ENCODE assay signal across 1 cellular context in the genomic region with DNA sequence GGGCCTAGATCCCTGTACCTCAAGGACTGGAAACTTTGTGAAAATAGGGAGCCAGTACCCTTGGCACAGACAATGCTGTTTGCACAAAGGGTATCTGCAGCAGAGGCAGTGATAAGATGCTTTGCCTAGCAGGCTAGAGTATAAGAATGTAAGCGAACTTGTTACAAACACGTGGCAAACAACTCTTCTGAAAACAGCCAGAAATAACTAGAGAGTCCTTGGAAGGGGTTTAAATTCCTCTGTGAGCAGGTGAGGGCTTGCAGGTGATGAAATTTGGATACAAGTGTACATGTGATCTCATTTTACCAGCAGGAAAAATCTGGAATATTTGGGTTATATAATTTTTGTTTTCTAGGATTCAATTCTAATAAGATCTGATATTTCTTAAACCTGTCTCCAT.
TF ChIP-seq lines count a peak whose summit lies in the region.

No MANE protein-coding gene starts in this region.

TF ChIP-seq in GM23338, 12 proteins besides CTCF, POLR2A, EP300 and RAD21 (continued from another document):
- TF ChIP-seq, protein P1, sequence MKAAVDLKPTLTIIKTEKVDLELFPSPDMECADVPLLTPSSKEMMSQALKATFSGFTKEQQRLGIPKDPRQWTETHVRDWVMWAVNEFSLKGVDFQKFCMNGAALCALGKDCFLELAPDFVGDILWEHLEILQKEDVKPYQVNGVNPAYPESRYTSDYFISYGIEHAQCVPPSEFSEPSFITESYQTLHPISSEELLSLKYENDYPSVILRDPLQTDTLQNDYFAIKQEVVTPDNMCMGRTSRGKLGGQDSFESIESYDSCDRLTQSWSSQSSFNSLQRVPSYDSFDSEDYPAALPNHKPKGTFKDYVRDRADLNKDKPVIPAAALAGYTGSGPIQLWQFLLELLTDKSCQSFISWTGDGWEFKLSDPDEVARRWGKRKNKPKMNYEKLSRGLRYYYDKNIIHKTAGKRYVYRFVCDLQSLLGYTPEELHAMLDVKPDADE (IDR thresholded peaks at IDR 0.05), result no peak
- TF ChIP-seq EZH2 (IDR thresholded peaks at IDR 0.05; ENCODE audit: low read depth, unreplicated experiment), result no peak
